Comparison of ENCODE assay signal across 8 cellular contexts in the genomic region with DNA sequence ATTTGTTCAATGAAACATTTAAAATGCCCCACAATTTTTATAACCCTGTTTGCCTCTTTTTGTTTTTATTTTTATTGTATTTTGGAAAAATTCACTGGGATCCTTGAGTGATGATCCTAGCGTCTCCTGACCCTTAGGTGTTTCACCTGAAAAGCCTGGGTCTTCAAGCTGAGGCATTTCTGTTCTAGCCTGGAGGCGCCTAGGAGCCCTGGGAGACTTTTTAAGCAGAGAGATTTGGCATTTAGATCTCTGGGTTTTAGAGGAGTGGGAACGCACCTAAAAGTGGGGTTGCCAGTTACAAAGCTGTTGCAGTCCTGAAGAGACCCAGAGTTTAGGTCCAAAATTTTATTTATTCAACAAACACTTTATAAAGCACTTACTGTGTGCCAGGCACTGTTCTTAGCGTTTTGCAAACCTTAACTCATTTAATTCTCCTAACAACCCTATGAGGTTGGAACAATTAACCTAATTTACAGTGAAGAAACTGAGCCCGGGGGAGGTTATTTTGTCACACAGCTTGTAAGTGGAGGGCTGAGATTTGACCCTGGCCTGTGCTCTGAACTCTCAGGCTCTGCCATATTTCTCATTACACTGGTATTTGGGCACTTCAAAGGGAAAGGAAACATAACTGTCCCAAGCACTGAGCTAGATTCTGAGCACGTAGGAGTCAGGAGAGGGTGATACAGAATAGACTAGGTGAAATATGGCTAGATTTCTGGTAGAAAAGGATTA. TPM values are rescaled to one million over a fixed set of nuclear protein-coding genes. Genes with fewer than 3 reads are reported as not detected.
DNase-seq lines count a peak whose midpoint lies in the region; ATAC-seq and TF ChIP-seq lines count a peak whose summit lies in the region.

No MANE protein-coding gene starts in this region.

- H3K4me1 ChIP-seq in DOHH2 (ENCODE audit: control insufficient read depth, low read length) (peaks cover 25% of the 10 kb centered on the region), psoas muscle (peaks cover 13% of the 10 kb centered on the region)

- intact Hi-C loops in psoas muscle (cut with DNase I) = loop anchor here in 1 of 2 donors (5.0 kb wide), 1 partner anchor 75 kb away; a partner anchor contains a TSS

- H3K9me3 ChIP-seq in DOHH2 (ENCODE audit: control insufficient read depth, insufficient read depth, low read length) (no peaks in the 10 kb centered on the region), psoas muscle (no peaks in the 10 kb centered on the region)

- 72 to 82% (median 76%) methylated on average over 6 of the region's 6 CpGs for WGBS in psoas muscle, 3 donors

- H3K9me2 ChIP-seq in DOHH2 (replicated peaks; ENCODE audit: control insufficient read depth, low read length) = no peaks in the 10 kb centered on the region

- no peaks in the 10 kb centered on the region for H4K20me1 ChIP-seq in DOHH2 (ENCODE audit: control insufficient read depth, insufficient read depth, low read depth, low read length)

- TF ChIP-seq CTCF in DOHH2 (IDR thresholded peaks at IDR 0.05; ENCODE audit: low read depth, low read length, poor library complexity, severe bottlenecking) (no peak), psoas muscle (IDR thresholded peaks at IDR 0.05) (no peak)

- H3K4me3 ChIP-seq in DOHH2 (ENCODE audit: low read length) (peak overlapping the region; percentile 92), psoas muscle (peak overlapping the region; percentile 85)

- H3K36me3 ChIP-seq in DOHH2 (ENCODE audit: control insufficient read depth, low read length) (peaks cover 35% of the 10 kb centered on the region), psoas muscle (ENCODE audit: insufficient read depth in 1 of 2, low read depth in 1 of 2) (no peaks in the 10 kb centered on the region)

- H3K79me2 ChIP-seq in DOHH2 (ENCODE audit: control insufficient read depth, low read length) = peaks cover 42% of the 10 kb centered on the region

- H3F3A ChIP-seq in DOHH2 (ENCODE audit: control insufficient read depth, insufficient read depth) = peaks cover 19% of the 10 kb centered on the region

- DNase-seq in OCI-M1 (lab: John Stamatoyannopoulos, UW) (peak; percentile 51), epithelial cell of prostate (ENCODE audit: low read depth, low spot score) (no peak), psoas muscle (no peak), NCI-H1436 treated with DMSO at 0.1 percent for 48 hours (lab: John Stamatoyannopoulos, UW) (no peak)
- DNase-seq in effector CD8-positive, alpha-beta T cell (lab: John Stamatoyannopoulos, UW) = no peak

- H3K27ac ChIP-seq in DOHH2 (ENCODE audit: low read depth, low read length) (peak overlapping the region; percentile 19), epithelial cell of prostate (peak overlapping the region; percentile 83), psoas muscle (peak overlapping the region; percentile 92)

- no peaks in the 10 kb centered on the region for H3K27me3 ChIP-seq in DOHH2 (ENCODE audit: control insufficient read depth, low read length)
- H3K27me3 ChIP-seq in psoas muscle (ENCODE audit: insufficient read depth in 3 of 3, low read length in 2 of 3) = no peaks in the 10 kb centered on the region

- ATAC-seq in psoas muscle (no peak), HG03139 (IDR thresholded peaks at IDR 0.05; ENCODE audit: unreplicated experiment) (no peak), HG03432 (IDR thresholded peaks at IDR 0.05; ENCODE audit: unreplicated experiment) (no peak)

- H3K4me2 ChIP-seq in DOHH2 (ENCODE audit: low read length) = peak overlapping the region; percentile 92

RNA-seq across cellular contexts. Expression of a gene that starts 0.8 kb away (rescaled TPM):
- 10 to 100 TPM; 13.7 to 93.2 (median 20.6) TPM for total RNA-seq in psoas muscle
- polyA plus RNA-seq in psoas muscle = 10 to 100 TPM in 2 of 3 donors, 1 to 10 TPM in 1; 8.6 to 70.8 (median 16.9) TPM

RNA-seq across cellular contexts. Expression of a gene that starts 10.5 kb away (rescaled TPM):
- total RNA-seq in psoas muscle = 1 to 10 TPM; 3.3 to 8.4 (median 6.0) TPM
- 1 to 10 TPM; 2.2 to 5.5 (median 3.6) TPM for polyA plus RNA-seq in psoas muscle

RNA-seq across cellular contexts. Expression of a gene that starts 24.9 kb away (rescaled TPM):
- 10 to 100 TPM in 2 of 4 donors, 1 to 10 TPM in 2; 5.7 to 10.5 (median 8.5) TPM for total RNA-seq in psoas muscle
- polyA plus RNA-seq in psoas muscle = 10 to 100 TPM; 10.3 to 30.3 (median 17.1) TPM

RNA-seq across cellular contexts. Expression of a gene that starts 25.2 kb away (rescaled TPM):
- total RNA-seq in psoas muscle = 10 to 100 TPM; 76.0 to 93.2 (median 80.9) TPM
- 100 to 1,000 TPM; 152 to 177 (median 159) TPM for polyA plus RNA-seq in psoas muscle

Comparison
In these comparisons a context has a peak if more than half of its experiments do, and no peak if none do; other contexts are left out.
1. H3K27ac ChIP-seq: peak in every context shown above with its lines; median percentile 92 in psoas muscle; 83 in epithelial cell of prostate; 19 in DOHH2.